Comparison of ENCODE assay signal across 20 cellular contexts in the genomic region with DNA sequence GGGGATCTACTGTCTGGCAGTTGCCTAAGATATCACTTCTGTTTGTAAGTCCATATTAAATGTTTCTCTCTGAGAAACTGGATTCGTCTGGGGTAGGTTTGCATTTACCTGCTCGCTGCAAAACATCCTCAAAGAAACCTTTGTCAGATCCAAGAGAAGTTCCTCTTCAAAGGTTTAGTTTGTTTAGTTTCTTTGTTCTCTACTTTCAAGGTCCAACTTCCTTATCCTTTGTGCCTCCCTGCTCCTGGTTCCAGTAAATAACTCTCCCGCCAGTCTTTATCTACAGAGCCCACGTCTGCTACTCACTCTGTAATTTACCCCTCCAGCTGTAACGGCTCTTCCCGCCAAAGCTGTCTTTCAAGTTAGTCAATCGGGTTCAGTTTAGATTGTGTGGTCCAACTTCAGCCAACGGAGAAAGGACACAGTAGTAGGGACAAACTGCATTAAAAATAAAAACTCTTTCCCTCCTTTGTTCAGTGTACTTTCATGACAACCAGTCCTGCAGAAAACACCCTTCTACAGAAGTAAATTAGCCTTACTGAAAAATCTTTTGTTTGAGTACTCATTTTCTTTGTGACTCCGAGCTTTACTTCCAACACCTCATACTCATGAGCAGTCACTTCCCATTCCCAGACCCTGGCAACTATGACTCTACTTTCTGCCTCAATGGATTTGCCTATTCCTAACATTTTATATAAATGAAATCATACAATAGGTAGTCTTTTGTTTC. TPM values are rescaled to one million over a fixed set of nuclear protein-coding genes. Genes with fewer than 3 reads are reported as not detected.
DNase-seq lines count a peak whose midpoint lies in the region; ATAC-seq, FAIRE-seq and TF ChIP-seq lines count a peak whose summit lies in the region.
"Had no signal": no experiment of that assay in that cellular context is flagged by ENCODE, and none has a peak within 500 bp of the region (broad histone marks: within the 10 kb centered on the region; RNA-seq: fewer than 3 reads in every experiment).

No MANE protein-coding gene starts in this region.

- H3K79me2 ChIP-seq in PC-3 (ENCODE audit: low read length), result no peaks in the 10 kb centered on the region

- WGBS in neuronal stem cell (ENCODE audit: extremely low coverage in 2 of 2, insufficient read length in 2 of 2, insufficient replicate concordance in 1 of 2), 2 donors, result no CpG with 5 or more reads among the region's 9 CpGs

- TF ChIP-seq POLR2A in H54 (IDR thresholded peaks at IDR 0.05; ENCODE audit: low read depth, low read length), result no peak

- H3K4ac ChIP-seq in neuronal stem cell (ENCODE audit: low read length), result no peak overlapping the region

- H3F3A ChIP-seq in PC-3 (ENCODE audit: low read length, unreplicated experiment), result peaks cover 21% of the 10 kb centered on the region

- no peak overlapping the region for H2BK120ac ChIP-seq in neuronal stem cell (ENCODE audit: low read depth, low read length)

- H3K18ac ChIP-seq in neuronal stem cell (ENCODE audit: low read length), result no peak overlapping the region

- no peak overlapping the region for H2AK5ac ChIP-seq in neuronal stem cell (ENCODE audit: low read depth, low read length)

- H3K27me3 ChIP-seq in PC-3 (ENCODE audit: low read length), result no peaks in the 10 kb centered on the region
- no peaks in the 10 kb centered on the region for H3K27me3 ChIP-seq in colonic mucosa
- no peaks in the 10 kb centered on the region for H3K27me3 ChIP-seq in neuronal stem cell (ENCODE audit: control insufficient read depth in 3 of 3, insufficient read depth in 3 of 3, low read depth in 1 of 3, low read length in 3 of 3)
- H3K27me3 ChIP-seq: BLaER1, esophagus squamous epithelium, heart right ventricle, upper lobe of left lung had no signal

- peak; percentile 58 for FAIRE-seq in H54 (lab: Jason Lieb, UNC)
- FAIRE-seq: G401.6 had no signal

- H3K9me3 ChIP-seq in PC-3 (ENCODE audit: low read length), result peaks cover 9% of the 10 kb centered on the region; the same call in 1 of the 2 replicates
- H3K9me3 ChIP-seq in colonic mucosa, result no peaks in the 10 kb centered on the region
- H3K9me3 ChIP-seq in neuronal stem cell (replicated peaks in 1 of 2; ENCODE audit: control insufficient read depth in 2 of 2, insufficient read depth in 1 of 2, low read depth in 1 of 2, low read length in 2 of 2), result no peaks in the 10 kb centered on the region

- no peak overlapping the region for H3K14ac ChIP-seq in neuronal stem cell (ENCODE audit: low read length)

- H2BK12ac ChIP-seq in neuronal stem cell (ENCODE audit: low read length), result no peak overlapping the region

- H3K4me3 ChIP-seq in PC-3 (ENCODE audit: low read length) (peak overlapping the region; percentile 50), colonic mucosa (no peak overlapping the region), neuronal stem cell (ENCODE audit: low read length in 2 of 2) (no peak overlapping the region)
- H3K4me3 ChIP-seq: BLaER1, esophagus squamous epithelium, heart right ventricle, upper lobe of left lung had no signal

- DNase-seq in H54 (ENCODE audit: insufficient read length, low spot score) (no peak), PC-3 (peak; percentile 68), colonic mucosa (peak; percentile 41), neuronal stem cell (ENCODE audit: low spot score) (no peak), C1 segment of cervical spinal cord (lab: John Stamatoyannopoulos, UW) (no peak), pons (ENCODE audit: low spot score) (no peak)
- DNase-seq: activated CD4-positive, alpha-beta T cell treated with anti-CD3 and anti-CD28 coated beads, Interleukin-2, amount 50 U/mL, for 1 hour; esophagus squamous epithelium; heart right ventricle; naive B cell; NCI-H1092; NCI-H446; stimulated activated CD4-positive, alpha-beta T cell treated with anti-CD3 and anti-CD28 coated beads, Interleukin-4, amount 100 ng/mL, for 4 hours; upper lobe of left lung had no signal

- no peaks in the 10 kb centered on the region for H3K79me1 ChIP-seq in neuronal stem cell (ENCODE audit: low read depth, low read length)

- H3K9ac ChIP-seq in PC-3 (ENCODE audit: low read length) (peak overlapping the region; percentile 39), colonic mucosa (ENCODE audit: low read depth in 2 of 2, low read length in 2 of 2) (no peak overlapping the region), neuronal stem cell (ENCODE audit: low read depth, low read length, poor library complexity) (no peak overlapping the region)
- H3K9ac ChIP-seq: BLaER1 had no signal

- H3K4me2 ChIP-seq in PC-3 (ENCODE audit: low read length), result peak overlapping the region; percentile 79
- H3K4me2 ChIP-seq in neuronal stem cell (ENCODE audit: insufficient read depth, low read length, poor library complexity, severe bottlenecking), result no peak overlapping the region
- H3K4me2 ChIP-seq: BLaER1 had no signal

- CTCF ChIA-PET in PC-3 (lab: Charles Lee), result interaction anchor here (0.6 kb wide), 1 partner anchor 58 kb away, joined by 3 read pairs; no protein-coding TSS in a partner anchor

- peak; percentile 13 for ATAC-seq in PC-3
- no peak for ATAC-seq in HG03520 (IDR thresholded peaks at IDR 0.05; ENCODE audit: unreplicated experiment)
- ATAC-seq in GM21360 (IDR thresholded peaks at IDR 0.05; ENCODE audit: unreplicated experiment), result no peak
- ATAC-seq: heart right ventricle, left lobe of liver had no signal

- TF ChIP-seq CTCF in PC-3 (conservative IDR thresholded peaks at IDR 0.05; ENCODE audit: low read depth, low read length), result no peak
- no peak for TF ChIP-seq CTCF in colonic mucosa (IDR thresholded peaks at IDR 0.05)

- no peak overlapping the region for H4K8ac ChIP-seq in neuronal stem cell (ENCODE audit: low read depth, low read length)

- H3K9me2 ChIP-seq in PC-3 (replicated peaks; ENCODE audit: low read length), result no peaks in the 10 kb centered on the region

- H3K23ac ChIP-seq in neuronal stem cell (ENCODE audit: low read depth, low read length, poor library complexity), result no peak overlapping the region

- BruUV-seq in PC-3 (replicated peaks; lab: Mats Ljungman, UMichigan), result TSS peak; percentile 79

- no peak overlapping the region for H2BK15ac ChIP-seq in neuronal stem cell (ENCODE audit: low read length)

- no peaks in the 10 kb centered on the region for H4K20me1 ChIP-seq in PC-3 (ENCODE audit: low read length)
- H4K20me1 ChIP-seq: BLaER1 had no signal

- H3K27ac ChIP-seq in PC-3 (ENCODE audit: low read length) (peak overlapping the region; percentile 81), colonic mucosa (peak overlapping the region; percentile 42), neuronal stem cell (replicated peaks; ENCODE audit: low read length) (no peak overlapping the region)
- H3K27ac ChIP-seq: BLaER1, esophagus squamous epithelium, heart right ventricle, upper lobe of left lung had no signal

- intact Hi-C loops in PC-3 (cut with micrococcal nuclease) (loop anchor here (1.0 to 2.0 kb wide), 4 partner anchors 25 to 66 kb away; no protein-coding TSS in a partner anchor), colonic mucosa (cut with DNase I) (no loop called here)

- POLR2A ChIA-PET in PC-3 (lab: Charles Lee; ENCODE audit: unreplicated experiment), result no interaction called here

- H3K36me3 ChIP-seq in PC-3 (ENCODE audit: low read depth, low read length) (peaks cover 3% of the 10 kb centered on the region; the same call in 1 of the 2 replicates), colonic mucosa (no peaks in the 10 kb centered on the region), neuronal stem cell (replicated peaks in 1 of 2; ENCODE audit: control insufficient read depth in 2 of 2, insufficient read depth in 2 of 2, low read length in 2 of 2) (no peaks in the 10 kb centered on the region)
- H3K36me3 ChIP-seq: BLaER1, esophagus squamous epithelium, heart right ventricle, upper lobe of left lung had no signal

- no peak overlapping the region for H4K91ac ChIP-seq in neuronal stem cell (ENCODE audit: low read depth, low read length, poor library complexity)

- H3K4me1 ChIP-seq in PC-3 (ENCODE audit: insufficient read depth, low read length) (peaks cover 53% of the 10 kb centered on the region), colonic mucosa (peaks cover 5% of the 10 kb centered on the region), neuronal stem cell (ENCODE audit: control insufficient read depth in 2 of 2, insufficient read depth in 1 of 2, low read depth in 1 of 2, low read length in 2 of 2) (peaks cover 0 to 2% of the 10 kb centered on the region in 2 donors)
- H3K4me1 ChIP-seq: BLaER1, esophagus squamous epithelium, heart right ventricle, upper lobe of left lung had no signal

- H2AFZ ChIP-seq in PC-3 (ENCODE audit: low read length) (peak overlapping the region; percentile 59), neuronal stem cell (ENCODE audit: low read length) (peak overlapping the region; percentile 39)

- H2BK5ac ChIP-seq in neuronal stem cell (ENCODE audit: low read length), result no peak overlapping the region

RNA-seq across cellular contexts. Expression of gene TMPRSS5, which starts 41.0 kb away (rescaled TPM):
- total RNA-seq in PC-3 (2014; rRNA removed), result 0.07 and 1.4 TPM in 2 replicates
- total RNA-seq in colonic mucosa, result under 1 TPM; 0.11 to 0.59 TPM
- 0.35 TPM for polyA plus RNA-seq in neuronal stem cell (2013, experiment 1 of 2)
- polyA plus RNA-seq in neuronal stem cell (2013, experiment 2 of 2), result 0.22 TPM
- polyA plus RNA-seq: IgD-negative memory B cell had no signal

Comparison
In these comparisons a context has a peak if more than half of its experiments do, and no peak if none do; other contexts are left out.
1. DNase-seq: peak in PC-3 (single experiment) and colonic mucosa (single experiment); none in H54 (single experiment), neuronal stem cell (single experiment), C1 segment of cervical spinal cord (0 of 14) and pons (single experiment).